Comparison of ENCODE assay signal across 13 cellular contexts in genomic region chr12:94175763-94176660, GRCh38. TPM values are rescaled to one million over a fixed set of nuclear protein-coding genes. Genes with fewer than 3 reads are reported as not detected.
DNase-seq lines count a peak whose midpoint lies in the region; ATAC-seq, FAIRE-seq and TF ChIP-seq lines count a peak whose summit lies in the region.
"Had no signal": no experiment of that assay in that cellular context is flagged by ENCODE, and none has a peak within 500 bp of the region (broad histone marks: within the 10 kb centered on the region; RNA-seq: fewer than 3 reads in every experiment).

No MANE protein-coding gene starts in this region.

- H3K36me3 Mint-ChIP-seq in activated CD8-positive, alpha-beta T cell treated with anti-CD3 and anti-CD28 coated beads, Interleukin-2, amount 10 ng/mL, durations not matched to agents 7 days and 5 days (ENCODE audit: low read depth), result peaks cover 61% of the 10 kb centered on the region
- H3K36me3 Mint-ChIP-seq in Caco-2 (ENCODE audit: insufficient read depth, unreplicated experiment), result peaks cover 45% of the 10 kb centered on the region

- no peak for DNase-seq in activated CD8-positive, alpha-beta T cell treated with anti-CD3 and anti-CD28 coated beads, Interleukin-2, amount 10 ng/mL, durations not matched to agents 7 days and 5 days
- DNase-seq in urothelium cell line (ENCODE audit: low spot score) (no peak), Caco-2 (no peak), NCI-H748 treated with DMSO at 0.1 percent for 48 hours (lab: John Stamatoyannopoulos, UW) (no peak)
- DNase-seq: endodermal cell, NCI-H524, occipital lobe, T1000 had no signal

- H3K4me3 ChIP-seq in skeletal muscle satellite cell (ENCODE audit: low read length) (no peak overlapping the region), Caco-2 (ENCODE audit: low read depth, low read length) (no peak overlapping the region)

- intact Hi-C loops in Caco-2 (cut with micrococcal nuclease; ENCODE audit: unreplicated experiment), result no loop called here

- CTCF ChIA-PET in activated CD8-positive, alpha-beta T cell treated with anti-CD3 and anti-CD28 coated beads, Interleukin-2, amount 10 ng/mL, durations not matched to agents 7 days and 5 days (lab: Charles Lee), result interaction anchor here (1.4 to 2.3 kb wide), 2 partner anchors 23 to 27 kb away, joined by 3 to 5 read pairs; no protein-coding TSS in a partner anchor
- CTCF ChIA-PET in Caco-2 (lab: Charles Lee), result no interaction called here

- H3K9ac ChIP-seq in skeletal muscle satellite cell (ENCODE audit: low read depth, low read length), result no peak overlapping the region

- POLR2A ChIA-PET in activated CD8-positive, alpha-beta T cell treated with anti-CD3 and anti-CD28 coated beads, Interleukin-2, amount 10 ng/mL, durations not matched to agents 7 days and 5 days (lab: Charles Lee), result interaction anchor here (0.5 kb wide), 1 partner anchor 828 kb away, joined by 3 read pairs; no protein-coding TSS in a partner anchor
- POLR2A ChIA-PET in Caco-2 (lab: Charles Lee), result no interaction called here

- H3K4me3 Mint-ChIP-seq in activated CD8-positive, alpha-beta T cell treated with anti-CD3 and anti-CD28 coated beads, Interleukin-2, amount 10 ng/mL, durations not matched to agents 7 days and 5 days, result peak overlapping the region; percentile 13
- H3K4me3 Mint-ChIP-seq in Caco-2 (ENCODE audit: unreplicated experiment), result no peak overlapping the region
- H3K4me3 Mint-ChIP-seq: endodermal cell had no signal

- no TSS peak for BruUV-seq in Caco-2 (replicated peaks; lab: Mats Ljungman, UMichigan)

- H3K4me1 ChIP-seq in skeletal muscle satellite cell (ENCODE audit: control insufficient read depth, insufficient read depth, low read length) (peaks cover 32% of the 10 kb centered on the region), Caco-2 (peaks cover 63% of the 10 kb centered on the region)

- no peaks in the 10 kb centered on the region for H3K36me3 ChIP-seq in skeletal muscle satellite cell (ENCODE audit: insufficient read depth, low read length)
- peaks cover 5% of the 10 kb centered on the region for H3K36me3 ChIP-seq in Caco-2 (ENCODE audit: control insufficient read depth, insufficient read depth, low read length)

- peak overlapping the region; percentile 5 for H3K4me2 ChIP-seq in skeletal muscle satellite cell (ENCODE audit: low read length)

- peak; percentile 47 for ATAC-seq in GM18502 (IDR thresholded peaks at IDR 0.05; ENCODE audit: poor library complexity, unreplicated experiment)
- peak; percentile 36 for ATAC-seq in HG03432 (IDR thresholded peaks at IDR 0.05; ENCODE audit: unreplicated experiment)
- ATAC-seq in activated CD8-positive, alpha-beta T cell treated with anti-CD3 and anti-CD28 coated beads, Interleukin-2, amount 10 ng/mL, durations not matched to agents 7 days and 5 days, result peak; percentile 27

- H3K4me1 Mint-ChIP-seq in activated CD8-positive, alpha-beta T cell treated with anti-CD3 and anti-CD28 coated beads, Interleukin-2, amount 10 ng/mL, durations not matched to agents 7 days and 5 days (ENCODE audit: low read depth), result peaks cover 59% of the 10 kb centered on the region
- H3K4me1 Mint-ChIP-seq in Caco-2 (ENCODE audit: low read depth, unreplicated experiment), result peaks cover 46% of the 10 kb centered on the region

- H3K27me3 ChIP-seq in skeletal muscle satellite cell (ENCODE audit: control insufficient read depth, insufficient read depth, low read length), result no peaks in the 10 kb centered on the region
- H3K27me3 ChIP-seq in Caco-2 (replicated peaks; ENCODE audit: control insufficient read depth, insufficient read depth, low read length), result no peaks in the 10 kb centered on the region

- TF ChIP-seq CTCF in Caco-2 (IDR thresholded peaks at IDR 0.05; ENCODE audit: insufficient read depth in 1 of 2, low read depth in 1 of 2, low read length in 1 of 2, severe bottlenecking in 1 of 2, unreplicated experiment in 1 of 2), result no peak

- H3K9me3 Mint-ChIP-seq in activated CD8-positive, alpha-beta T cell treated with anti-CD3 and anti-CD28 coated beads, Interleukin-2, amount 10 ng/mL, durations not matched to agents 7 days and 5 days (ENCODE audit: insufficient read depth), result peaks cover 14% of the 10 kb centered on the region
- H3K9me3 Mint-ChIP-seq in Caco-2 (ENCODE audit: unreplicated experiment), result peaks cover 20% of the 10 kb centered on the region

- H3K27ac Mint-ChIP-seq in activated CD8-positive, alpha-beta T cell treated with anti-CD3 and anti-CD28 coated beads, Interleukin-2, amount 10 ng/mL, durations not matched to agents 7 days and 5 days, result peak overlapping the region; percentile 15
- no peak overlapping the region for H3K27ac Mint-ChIP-seq in Caco-2 (ENCODE audit: unreplicated experiment)
- H3K27ac Mint-ChIP-seq: endodermal cell had no signal

- no peaks in the 10 kb centered on the region for H3K27me3 Mint-ChIP-seq in activated CD8-positive, alpha-beta T cell treated with anti-CD3 and anti-CD28 coated beads, Interleukin-2, amount 10 ng/mL, durations not matched to agents 7 days and 5 days (ENCODE audit: low read depth)
- H3K27me3 Mint-ChIP-seq in Caco-2 (ENCODE audit: insufficient read depth, unreplicated experiment), result no peaks in the 10 kb centered on the region

- no peak for FAIRE-seq in urothelium cell line (lab: Jason Lieb, UNC)
- FAIRE-seq: H54, keratinocyte had no signal

- peaks cover 5% of the 10 kb centered on the region for H3K9me3 ChIP-seq in skeletal muscle satellite cell (replicated peaks; ENCODE audit: low read length)
- H3K9me3 ChIP-seq in Caco-2, result 0 out of 2 replicates have a peak, but pooled peaks cover 9% of the 10 kb centered on the region

RNA-seq across cellular contexts. Expression of gene PLXNC1, which starts 27.6 kb away (rescaled TPM):
- 10 to 100 TPM; 43.8 to 45.6 TPM for total RNA-seq in activated CD8-positive, alpha-beta T cell treated with anti-CD3 and anti-CD28 coated beads, Interleukin-2, amount 10 ng/mL, durations not matched to agents 7 days and 5 days
- 1.7 and 1.8 TPM in 2 replicates for total RNA-seq in skeletal muscle satellite cell (2012; rRNA removed)
- total RNA-seq in Caco-2 (2022), result 41.3 and 47.7 TPM in 2 replicates
